In the genomic region with DNA sequence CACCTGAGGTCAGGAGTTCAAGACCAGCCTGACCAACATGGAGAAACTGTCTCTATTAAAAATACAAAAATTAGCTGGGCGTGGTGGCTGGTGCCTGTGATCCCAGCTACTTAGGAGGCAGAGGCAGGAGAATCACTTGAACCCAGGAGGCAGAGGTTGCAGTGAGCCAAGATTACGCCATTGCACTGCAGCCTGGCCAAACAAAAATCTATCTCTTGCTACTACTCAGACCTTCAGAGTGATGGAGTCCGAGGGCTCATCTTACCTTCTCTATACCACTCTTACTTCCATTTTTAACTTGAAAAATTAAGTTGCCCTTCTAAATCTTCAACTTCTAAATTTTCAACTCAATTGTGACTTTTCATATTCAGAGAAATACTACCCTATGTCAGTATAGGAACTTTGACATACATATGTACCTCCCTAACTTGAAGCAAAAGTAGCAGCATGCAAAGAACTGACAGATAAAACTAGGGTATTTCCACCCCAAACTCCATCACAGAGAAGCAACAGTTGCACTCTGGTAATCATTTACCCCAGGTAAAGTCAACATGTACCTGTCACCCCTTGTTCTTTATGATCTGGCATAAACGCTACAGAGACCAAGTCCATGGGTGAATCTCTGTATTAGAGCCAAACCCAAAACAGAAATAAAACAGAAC, we compare ENCODE assay signal across 20 cellular contexts. TPM values are rescaled to one million over a fixed set of nuclear protein-coding genes. Genes with fewer than 3 reads are reported as not detected.
DNase-seq lines count a peak whose midpoint lies in the region; ATAC-seq and TF ChIP-seq lines count a peak whose summit lies in the region.
"Had no signal": no experiment of that assay in that cellular context is flagged by ENCODE, and none has a peak within 500 bp of the region (broad histone marks: within the 10 kb centered on the region; RNA-seq: fewer than 3 reads in every experiment).

No MANE protein-coding gene starts in this region.

- H3F3A ChIP-seq in SK-N-SH (replicated peaks; ENCODE audit: insufficient read depth) (peaks cover 34% of the 10 kb centered on the region), smooth muscle cell (ENCODE audit: low read depth) (peaks cover 16% of the 10 kb centered on the region)

- peak overlapping the region; percentile 12 for H3K27ac Mint-ChIP-seq in activated B cell treated with CpG ODN at 0.5 μM for 24 hours
- H3K27ac Mint-ChIP-seq: nephron had no signal

- peak; percentile 6; the same call in 1 of the 3 replicates for ATAC-seq in SK-N-SH treated with all-trans-retinoic acid at 6 μM for 48 hours
- ATAC-seq in activated B cell treated with CpG ODN at 0.5 μM for 24 hours (ENCODE audit: low read depth), result no peak
- ATAC-seq in left lobe of liver, result peak; percentile 54
- ATAC-seq in left cardiac atrium, result no peak
- ATAC-seq: upper lobe of right lung had no signal

- H3K27me3 Mint-ChIP-seq in activated B cell treated with CpG ODN at 0.5 μM for 24 hours, result no peaks in the 10 kb centered on the region

- H3K4me2 ChIP-seq in SK-N-SH (no peak overlapping the region), smooth muscle cell (no peak overlapping the region)

- H2AFZ ChIP-seq in SK-N-SH (ENCODE audit: low read depth) (no peak overlapping the region), smooth muscle cell (ENCODE audit: low read depth) (no peak overlapping the region)

- no peaks in the 10 kb centered on the region for H3K9me3 Mint-ChIP-seq in activated B cell treated with CpG ODN at 0.5 μM for 24 hours
- H3K9me3 Mint-ChIP-seq: nephron had no signal

- H3K4me3 Mint-ChIP-seq in activated B cell treated with CpG ODN at 0.5 μM for 24 hours, result no peak overlapping the region
- H3K4me3 Mint-ChIP-seq: nephron had no signal

- H3K79me2 ChIP-seq in SK-N-SH (ENCODE audit: insufficient read depth) (peaks cover 43% of the 10 kb centered on the region), smooth muscle cell (ENCODE audit: low read depth) (peaks cover 35% of the 10 kb centered on the region)

- H4K20me1 ChIP-seq in SK-N-SH (ENCODE audit: insufficient read depth), result peaks cover 49% of the 10 kb centered on the region
- H4K20me1 ChIP-seq in smooth muscle cell (ENCODE audit: low read depth), result peaks cover 63% of the 10 kb centered on the region

- H3K9ac ChIP-seq in SK-N-SH (no peak overlapping the region), smooth muscle cell (ENCODE audit: low read depth) (no peak overlapping the region)

- H3K36me3 ChIP-seq in SK-N-SH (replicated peaks in 1 of 2; ENCODE audit: control insufficient read depth in 1 of 2, insufficient read depth in 2 of 2, low read length in 1 of 2) (peaks cover 54 to 57% of the 10 kb centered on the region in 2 experiments), smooth muscle cell (ENCODE audit: low read depth) (peaks cover 40% of the 10 kb centered on the region)

- H3K9me2 ChIP-seq in SK-N-SH, result no peaks in the 10 kb centered on the region

- H3K4me3 ChIP-seq in SK-N-SH (ENCODE audit: low read depth in 2 of 2, low read length in 1 of 2) (no peak overlapping the region), smooth muscle cell (no peak overlapping the region)
- H3K4me3 ChIP-seq: lung, stomach, upper lobe of right lung had no signal

- H3K9me3 ChIP-seq in SK-N-SH (no peaks in the 10 kb centered on the region), smooth muscle cell (replicated peaks; ENCODE audit: low read depth) (no peaks in the 10 kb centered on the region)
- H3K9me3 ChIP-seq: stomach, upper lobe of right lung had no signal

- H3K27ac ChIP-seq in SK-N-SH (ENCODE audit: low read depth in 2 of 2, low read length in 1 of 2) (no peak overlapping the region), smooth muscle cell (ENCODE audit: low read depth) (peak overlapping the region; percentile 4)
- H3K27ac ChIP-seq: C4-2B, upper lobe of right lung had no signal

- intact Hi-C loops in activated B cell treated with CpG ODN at 0.5 μM for 24 hours (cut with micrococcal nuclease), result no loop called here
- intact Hi-C loops in left cardiac atrium (cut with DNase I), result no loop called here

- H3K4me1 Mint-ChIP-seq in activated B cell treated with CpG ODN at 0.5 μM for 24 hours, result peaks cover 25% of the 10 kb centered on the region

- TF ChIP-seq EP300 in SK-N-SH (IDR thresholded peaks at IDR 0.05; ENCODE audit: borderline replicate concordance in 1 of 2, low read depth in 1 of 2, low read length in 1 of 2), result no peak

- POLR2A ChIA-PET in SK-N-SH (lab: Yijun Ruan, JAX), result interaction anchor here (1.2 kb wide), 1 partner anchor 12 kb away, joined by 5 read pairs; a partner anchor contains a TSS
- POLR2A ChIA-PET in activated B cell treated with CpG ODN at 0.5 μM for 24 hours (lab: Charles Lee), result no interaction called here

- DNase-seq in SK-N-SH (no peak), activated B cell treated with CpG ODN at 0.5 μM for 24 hours (no peak), left lobe of liver (ENCODE audit: low spot score) (no peak), smooth muscle cell (lab: John Stamatoyannopoulos, UW; ENCODE audit: unreplicated experiment) (no peak), left cardiac atrium (no peak), HPDE6-E6E7 (ENCODE audit: extremely low spot score) (no peak), KG1 (lab: John Stamatoyannopoulos, UW) (no peak)
- DNase-seq: activated naive CD4-positive, alpha-beta T cell treated with Interleukin-2 at 50 U/mL for 16 hours; cortex of kidney; DMS79 treated with DMSO at 0.1 percent for 48 hours; NCI-H2081; NCI-H524; SHP77 treated with DMSO at 0.1 percent for 48 hours; stimulated activated CD4-positive, alpha-beta T cell treated with anti-CD3 and anti-CD28 coated beads, Interleukin-15, amount 100 ng/mL, for 24 hours; stomach; upper lobe of right lung had no signal

- 96% methylated on average over 4 of the region's 4 CpGs for WGBS in SK-N-SH (ENCODE audit: low lambda C conversion rate)
- 94% methylated on average over 4 of the region's 4 CpGs for WGBS in smooth muscle cell (ENCODE audit: low lambda C conversion rate)

- peaks cover 64% of the 10 kb centered on the region for H3K36me3 Mint-ChIP-seq in activated B cell treated with CpG ODN at 0.5 μM for 24 hours (ENCODE audit: low read depth)

- no peaks in the 10 kb centered on the region for H3K27me3 ChIP-seq in SK-N-SH (ENCODE audit: insufficient read depth)
- no peaks in the 10 kb centered on the region for H3K27me3 ChIP-seq in smooth muscle cell (ENCODE audit: low read depth)
- H3K27me3 ChIP-seq: stomach, upper lobe of right lung had no signal

- no peak for TF ChIP-seq CTCF in SK-N-SH (IDR thresholded peaks at IDR 0.05)
- TF ChIP-seq CTCF in activated B cell treated with CpG ODN at 0.5 μM for 24 hours (IDR thresholded peaks at IDR 0.05), result no peak
- TF ChIP-seq CTCF in smooth muscle cell (IDR thresholded peaks at IDR 0.05; ENCODE audit: borderline replicate concordance, insufficient read depth, poor library complexity, severe bottlenecking), result no peak

- no peak for TF ChIP-seq RAD21 in SK-N-SH (IDR thresholded peaks at IDR 0.05; ENCODE audit: low read length)

- peaks cover 0 to 12% of the 10 kb centered on the region in 2 experiments; a peak in 1 of 4 replicates for H3K4me1 ChIP-seq in SK-N-SH (ENCODE audit: control insufficient read depth in 1 of 2, insufficient read depth in 2 of 2, low read depth in 1 of 2, low read length in 1 of 2)
- H3K4me1 ChIP-seq in smooth muscle cell (ENCODE audit: low read depth), result no peaks in the 10 kb centered on the region

- CTCF ChIA-PET in SK-N-SH (lab: Yijun Ruan, JAX) (no interaction called here), activated B cell treated with CpG ODN at 0.5 μM for 24 hours (lab: Charles Lee) (no interaction called here)

TF ChIP-seq in SK-N-SH, 30 proteins besides CTCF, POLR2A, EP300 and RAD21:
- TF ChIP-seq GATA2 (CRISPR knock-in tag; IDR thresholded peaks at IDR 0.05), result no peak
- no peak for TF ChIP-seq TAF1 (IDR thresholded peaks at IDR 0.05; ENCODE audit: borderline replicate concordance, low read depth, low read length)
- no peak for TF ChIP-seq FOXJ3 (CRISPR knock-in tag; IDR thresholded peaks at IDR 0.05)
- TF ChIP-seq, protein P1, sequence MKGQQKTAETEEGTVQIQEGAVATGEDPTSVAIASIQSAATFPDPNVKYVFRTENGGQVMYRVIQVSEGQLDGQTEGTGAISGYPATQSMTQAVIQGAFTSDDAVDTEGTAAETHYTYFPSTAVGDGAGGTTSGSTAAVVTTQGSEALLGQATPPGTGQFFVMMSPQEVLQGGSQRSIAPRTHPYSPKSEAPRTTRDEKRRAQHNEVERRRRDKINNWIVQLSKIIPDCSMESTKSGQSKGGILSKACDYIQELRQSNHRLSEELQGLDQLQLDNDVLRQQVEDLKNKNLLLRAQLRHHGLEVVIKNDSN (IDR thresholded peaks at IDR 0.05; ENCODE audit: borderline replicate concordance, low read depth), result no peak

RNA-seq across cellular contexts. Expression of a gene that starts 11.4 kb away (rescaled TPM):
- polyA plus RNA-seq in SK-N-SH (2012; rRNA removed) (53.1 and 58.8 TPM in 2 replicates), smooth muscle cell (163 and 186 TPM in 2 replicates)
- 72.5 and 74.3 TPM in 2 replicates for polyA plus RNA-seq in SK-N-SH (2012; cell fraction: cytosol; rRNA removed)
- polyA plus RNA-seq in SK-N-SH (2012; cell fraction: nucleus; rRNA removed), result 83.4 and 174 TPM in 2 replicates
- total RNA-seq in activated B cell treated with CpG ODN at 0.5 μM for 24 hours (79.2 and 79.5 TPM in 2 replicates), left lobe of liver (83.9 TPM), smooth muscle cell (244 and 251 TPM in 2 replicates), left cardiac atrium (100 to 1,000 TPM; 151 to 176 TPM)

Comparison
In these comparisons a context has a peak if more than half of its experiments do, and no peak if none do; other contexts are left out.
1. ATAC-seq: peak in SK-N-SH treated with all-trans-retinoic acid at 6 μM for 48 hours (single experiment) and left lobe of liver (single experiment); none in activated B cell treated with CpG ODN at 0.5 μM for 24 hours (single experiment) and left cardiac atrium (0 of 2).